12 cellular contexts compared by ENCODE assay signal in the genomic region with DNA sequence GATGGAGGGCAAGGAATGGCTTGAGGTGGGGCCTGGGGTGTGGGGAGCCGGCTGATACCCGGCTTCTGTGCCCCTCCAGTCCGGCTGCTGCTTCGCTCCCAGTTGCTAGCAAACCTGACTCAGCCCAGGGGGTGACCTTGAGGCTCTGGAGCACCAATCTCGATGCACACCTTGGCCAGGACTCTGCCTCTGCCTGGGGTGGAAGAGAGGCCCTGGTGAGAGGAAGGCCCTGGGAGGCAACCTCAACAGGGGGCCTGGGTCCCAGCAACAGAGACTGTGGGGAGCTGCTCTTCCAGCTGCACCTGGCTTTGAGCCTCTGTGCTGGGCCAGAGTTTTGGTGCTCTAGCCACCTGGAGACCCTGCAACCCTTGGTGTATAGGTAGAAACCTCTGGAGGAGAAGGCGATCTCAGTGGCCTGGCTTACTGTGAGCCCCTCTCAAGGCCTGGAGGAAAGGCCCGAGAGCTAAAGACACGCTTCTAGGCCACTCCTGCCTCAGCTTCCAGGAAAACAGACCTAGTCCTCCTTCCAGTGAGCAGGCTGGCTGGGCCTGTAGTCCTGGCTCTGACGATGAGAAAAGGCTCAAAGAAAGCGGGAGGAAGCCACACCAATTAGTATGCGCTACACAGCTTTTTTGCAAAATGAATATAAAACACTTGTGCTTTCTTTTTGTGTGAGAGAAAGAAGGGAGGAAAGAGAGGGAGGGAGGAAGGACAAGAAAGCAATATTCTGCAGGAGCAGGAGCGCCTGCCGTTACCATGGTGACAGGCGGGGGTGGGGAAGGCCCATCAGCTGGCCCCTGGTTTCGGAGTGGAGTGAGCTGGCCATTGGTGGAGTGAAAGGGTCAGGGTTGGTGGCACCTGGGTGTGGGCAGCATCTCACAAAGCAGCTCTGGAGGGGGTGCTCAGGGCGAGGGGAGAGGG. TPM values are rescaled to one million over a fixed set of nuclear protein-coding genes. Genes with fewer than 3 reads are reported as not detected.
A peak's percentile ranks its signal among the peaks of the same experiment; 100 is the strongest.
DNase-seq lines count a peak whose midpoint lies in the region; ATAC-seq and TF ChIP-seq lines count a peak whose summit lies in the region.
"Had no signal": no experiment of that assay in that cellular context is flagged by ENCODE, and none has a peak within 500 bp of the region (broad histone marks: within the 10 kb centered on the region; RNA-seq: fewer than 3 reads in every experiment).

No MANE protein-coding gene starts in this region.

- TF ChIP-seq CTCF in Caco-2 (IDR thresholded peaks at IDR 0.05; ENCODE audit: insufficient read depth in 1 of 2, low read depth in 1 of 2, low read length in 1 of 2, severe bottlenecking in 1 of 2, unreplicated experiment in 1 of 2) = no peak
- no peak for TF ChIP-seq CTCF in right atrium auricular region (IDR thresholded peaks at IDR 0.05)

- intact Hi-C loops in Caco-2 (cut with micrococcal nuclease; ENCODE audit: unreplicated experiment) = loop anchor here (5.0 kb wide), 1 partner anchor 52 kb away; a partner anchor contains a TSS

- H3K27me3 ChIP-seq in Caco-2 (replicated peaks; ENCODE audit: control insufficient read depth, insufficient read depth, low read length) = no peaks in the 10 kb centered on the region
- H3K27me3 ChIP-seq in right atrium auricular region = no peaks in the 10 kb centered on the region
- H3K27me3 ChIP-seq in rectal smooth muscle tissue (ENCODE audit: control insufficient read depth, insufficient read depth, low read length) = no peaks in the 10 kb centered on the region

- H3K4me1 ChIP-seq in Caco-2 = peaks cover 42% of the 10 kb centered on the region
- peaks cover 0 to 58% of the 10 kb centered on the region in 2 donors for H3K4me1 ChIP-seq in right atrium auricular region
- H3K4me1 ChIP-seq in rectal smooth muscle tissue (ENCODE audit: control insufficient read depth, insufficient read depth, low read length) = peaks cover 25% of the 10 kb centered on the region

- no peak for ATAC-seq in HG02759 (IDR thresholded peaks at IDR 0.05; ENCODE audit: unreplicated experiment)

- no peak overlapping the region for H3K4me3 Mint-ChIP-seq in Caco-2 (ENCODE audit: unreplicated experiment)

- H3K4me3 ChIP-seq in Caco-2 (ENCODE audit: low read depth, low read length) = no peak overlapping the region
- no peak overlapping the region for H3K4me3 ChIP-seq in SK-N-MC
- H3K4me3 ChIP-seq in right atrium auricular region = no peak overlapping the region
- H3K4me3 ChIP-seq in rectal smooth muscle tissue (ENCODE audit: low read length) = no peak overlapping the region
- H3K4me3 ChIP-seq: mucosa of descending colon had no signal

- H3K27ac Mint-ChIP-seq in Caco-2 (ENCODE audit: unreplicated experiment) = peak overlapping the region; percentile 74

- no peak overlapping the region for H3K9ac ChIP-seq in SK-N-MC (ENCODE audit: insufficient read length)
- no peak overlapping the region for H3K9ac ChIP-seq in rectal smooth muscle tissue (ENCODE audit: low read length)

- H3K27me3 Mint-ChIP-seq in Caco-2 (ENCODE audit: insufficient read depth, unreplicated experiment) = no peaks in the 10 kb centered on the region

- no peaks in the 10 kb centered on the region for H3K36me3 Mint-ChIP-seq in Caco-2 (ENCODE audit: insufficient read depth, unreplicated experiment)

- H3K9me3 Mint-ChIP-seq in Caco-2 (ENCODE audit: unreplicated experiment) = no peaks in the 10 kb centered on the region

- POLR2A ChIA-PET in Caco-2 (lab: Charles Lee) (no interaction called here), HEK293T (lab: Yijun Ruan, JAX) (interaction anchor here (0.9 to 1.3 kb wide), 2 partner anchors 51 to 52 kb away, joined by 3 read pairs; a partner anchor contains a TSS)

- no peaks in the 10 kb centered on the region for H3K9me3 ChIP-seq in Caco-2
- no peaks in the 10 kb centered on the region for H3K9me3 ChIP-seq in SK-N-MC (ENCODE audit: low read depth, low read length)
- no peaks in the 10 kb centered on the region for H3K9me3 ChIP-seq in right atrium auricular region
- H3K9me3 ChIP-seq: mucosa of descending colon had no signal

- H3K27ac ChIP-seq in SK-N-MC = 0 out of 2 replicates have a peak overlapping the region, but pooled peaks have one; percentile 36
- peak overlapping the region; percentile 45 to 58 for H3K27ac ChIP-seq in right atrium auricular region
- peak overlapping the region; percentile 63 for H3K27ac ChIP-seq in rectal smooth muscle tissue (ENCODE audit: low read depth, low read length)

- H3K36me3 ChIP-seq in Caco-2 (ENCODE audit: control insufficient read depth, insufficient read depth, low read length) (no peaks in the 10 kb centered on the region), SK-N-MC (ENCODE audit: insufficient read depth, low read length) (no peaks in the 10 kb centered on the region), right atrium auricular region (no peaks in the 10 kb centered on the region), rectal smooth muscle tissue (ENCODE audit: control insufficient read depth, insufficient read depth, low read length) (no peaks in the 10 kb centered on the region)

- CTCF ChIA-PET in Caco-2 (lab: Charles Lee) (interaction anchor here (1.9 kb wide), 1 partner anchor 21 kb away, joined by 5 read pairs; no protein-coding TSS in a partner anchor), HEK293T (lab: Yijun Ruan, JAX) (interaction anchor here (1.2 kb wide), 1 partner anchor 22 kb away, joined by 3 read pairs; no protein-coding TSS in a partner anchor)

- H3K4me1 Mint-ChIP-seq in Caco-2 (ENCODE audit: low read depth, unreplicated experiment) = peaks cover 31% of the 10 kb centered on the region

- no TSS peak for BruUV-seq in Caco-2 (replicated peaks; lab: Mats Ljungman, UMichigan)

- DNase-seq in Caco-2 (no peak), SK-N-MC (ENCODE audit: low read depth, low spot score) (no peak), right atrium auricular region (ENCODE audit: low spot score) (no peak), HEK293T (ENCODE audit: extremely low spot score) (no peak), HT-29 (ENCODE audit: low spot score) (no peak), NCI-H524 treated with DMSO at 0.1 percent for 48 hours (lab: John Stamatoyannopoulos, UW) (no peak)
- DNase-seq: activated CD4-positive, alpha-beta T cell treated with anti-CD3 and anti-CD28 coated beads for 48 hours; cortex of kidney; NCI-H446 had no signal

TF ChIP-seq in HEK293T, 16 proteins besides CTCF, POLR2A, EP300 and RAD21:
- TF ChIP-seq FOXM1 (IDR thresholded peaks at IDR 0.05; ENCODE audit: borderline replicate concordance) (no peak), FOXA1 (IDR thresholded peaks at IDR 0.05) (no peak), ARNT (IDR thresholded peaks at IDR 0.05) (no peak)
- TF ChIP-seq, protein P1, sequence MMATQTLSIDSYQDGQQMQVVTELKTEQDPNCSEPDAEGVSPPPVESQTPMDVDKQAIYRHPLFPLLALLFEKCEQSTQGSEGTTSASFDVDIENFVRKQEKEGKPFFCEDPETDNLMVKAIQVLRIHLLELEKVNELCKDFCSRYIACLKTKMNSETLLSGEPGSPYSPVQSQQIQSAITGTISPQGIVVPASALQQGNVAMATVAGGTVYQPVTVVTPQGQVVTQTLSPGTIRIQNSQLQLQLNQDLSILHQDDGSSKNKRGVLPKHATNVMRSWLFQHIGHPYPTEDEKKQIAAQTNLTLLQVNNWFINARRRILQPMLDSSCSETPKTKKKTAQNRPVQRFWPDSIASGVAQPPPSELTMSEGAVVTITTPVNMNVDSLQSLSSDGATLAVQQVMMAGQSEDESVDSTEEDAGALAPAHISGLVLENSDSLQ (IDR thresholded peaks at IDR 0.05) = no peak

RNA-seq across cellular contexts. Expression of a gene that starts 51.0 kb away (rescaled TPM):
- total RNA-seq in Caco-2 (2022) (63.5 and 67.3 TPM in 2 replicates), right atrium auricular region (10 to 100 TPM; 22.1 to 26.5 TPM)
- total RNA-seq in HT-29 (2014; rRNA removed; shearing (Covaris generic)) = 92.3 and 109 TPM in 2 replicates
